Comparison of ENCODE assay signal across 17 cellular contexts in genomic region chr2:177324797-177325196, GRCh38.
DNase-seq lines count a peak whose midpoint lies in the region; ATAC-seq, FAIRE-seq and TF ChIP-seq lines count a peak whose summit lies in the region.
"Had no signal": no experiment of that assay in that cellular context is flagged by ENCODE, and none has a peak within 500 bp of the region (broad histone marks: within the 10 kb centered on the region; RNA-seq: fewer than 3 reads in every experiment).

No MANE protein-coding gene starts in this region.

- H3K27ac ChIP-seq in breast epithelium, result peak overlapping the region; percentile 50 to 66
- no peak overlapping the region for H3K27ac ChIP-seq in HepG2 (ENCODE audit: extremely low read length, insufficient read depth, low read length)
- H3K27ac ChIP-seq in smooth muscle cell (ENCODE audit: low read depth), result no peak overlapping the region
- H3K27ac ChIP-seq: BLaER1, PC-9 had no signal

- POLR2A ChIA-PET in MCF 10A (lab: Yijun Ruan, JAX), result interaction anchor here (1.2 to 3.0 kb wide), 7 partner anchors 10 to 160 kb away, joined by 4 to 24 read pairs (median 11); partner anchors contain the start of gene NFE2L2
- POLR2A ChIA-PET in HepG2 (lab: Yijun Ruan, JAX), result no interaction called here

- TF ChIP-seq RAD21 in HepG2 (CRISPR knock-in tag; IDR thresholded peaks at IDR 0.05), result no peak

- peaks cover 15% of the 10 kb centered on the region for H3K36me3 Mint-ChIP-seq in MCF 10A (ENCODE audit: insufficient read depth, unreplicated experiment)

- H3K4me1 ChIP-seq in breast epithelium (no peaks in the 10 kb centered on the region), HepG2 (ENCODE audit: insufficient read depth, low read length) (peaks cover 41% of the 10 kb centered on the region), smooth muscle cell (ENCODE audit: low read depth) (no peaks in the 10 kb centered on the region)
- H3K4me1 ChIP-seq: BLaER1 had no signal

- no peaks in the 10 kb centered on the region for H3F3A ChIP-seq in smooth muscle cell (ENCODE audit: low read depth)

- TF ChIP-seq CTCF in breast epithelium (IDR thresholded peaks at IDR 0.05), result no peak
- TF ChIP-seq CTCF in MCF 10A (IDR thresholded peaks at IDR 0.05; ENCODE audit: unreplicated experiment), result no peak
- TF ChIP-seq CTCF in bronchial epithelial cell (IDR thresholded peaks at IDR 0.05; ENCODE audit: insufficient read depth, low read length, severe bottlenecking), result no peak
- no peak for TF ChIP-seq CTCF in HepG2 (CRISPR knock-in tag; IDR thresholded peaks at IDR 0.05)
- TF ChIP-seq CTCF in smooth muscle cell (IDR thresholded peaks at IDR 0.05; ENCODE audit: borderline replicate concordance, insufficient read depth, poor library complexity, severe bottlenecking), result no peak

- intact Hi-C loops in breast epithelium (cut with DNase I; ENCODE audit: low total_unique reads) (no loop called here), MCF 10A (cut with micrococcal nuclease) (no loop called here), HepG2 (cut with micrococcal nuclease; ENCODE audit: unreplicated experiment) (no loop called here), sciatic nerve (cut with DNase I) (no loop called here)

- in situ Hi-C loops in HepG2 (cut with HindIII; ENCODE audit: extremely low pct_ligation_motif_present, low pct_unique_long_range_greater_than_20kb), result no loop called here

- H3K4me3 ChIP-seq in breast epithelium, result no peak overlapping the region
- no peak overlapping the region for H3K4me3 ChIP-seq in bronchial epithelial cell (ENCODE audit: low read depth, low read length)
- no peak overlapping the region for H3K4me3 ChIP-seq in HepG2 (replicated peaks in 1 of 3; ENCODE audit: insufficient read depth in 1 of 3, low read depth in 2 of 3, low read length in 3 of 3)
- no peak overlapping the region for H3K4me3 ChIP-seq in smooth muscle cell
- no peak overlapping the region for H3K4me3 ChIP-seq in MG63
- H3K4me3 ChIP-seq: BLaER1, K562, PC-9 had no signal

- ATAC-seq in HepG2 (no peak), sciatic nerve (no peak)
- ATAC-seq: K562 had no signal

- H3K4me3 Mint-ChIP-seq in MCF 10A (ENCODE audit: unreplicated experiment), result no peak overlapping the region
- H3K4me3 Mint-ChIP-seq: CD8-positive, alpha-beta memory T cell had no signal

- H2AFZ ChIP-seq in HepG2 (ENCODE audit: low read length), result no peak overlapping the region
- H2AFZ ChIP-seq in smooth muscle cell (ENCODE audit: low read depth), result no peak overlapping the region
- H2AFZ ChIP-seq: PC-9 had no signal

- H4K20me1 ChIP-seq in HepG2 (ENCODE audit: insufficient read depth, low read length), result no peaks in the 10 kb centered on the region
- H4K20me1 ChIP-seq in smooth muscle cell (ENCODE audit: low read depth), result no peaks in the 10 kb centered on the region
- H4K20me1 ChIP-seq: BLaER1 had no signal

- H3K4me2 ChIP-seq in HepG2 (ENCODE audit: low read depth, low read length) (no peak overlapping the region), smooth muscle cell (no peak overlapping the region)
- H3K4me2 ChIP-seq: BLaER1, PC-9 had no signal

- no peaks in the 10 kb centered on the region for H3K36me3 ChIP-seq in breast epithelium
- H3K36me3 ChIP-seq in bronchial epithelial cell (ENCODE audit: control insufficient read depth, insufficient read depth, low read length), result no peaks in the 10 kb centered on the region
- H3K36me3 ChIP-seq in HepG2 (replicated peaks in 1 of 2; ENCODE audit: control insufficient read depth in 1 of 2, insufficient read depth in 2 of 2, low read length in 2 of 2), result peaks cover 0 to 5% of the 10 kb centered on the region in 2 experiments; a peak in 1 of 5 replicates
- H3K36me3 ChIP-seq in smooth muscle cell (ENCODE audit: low read depth), result no peaks in the 10 kb centered on the region
- H3K36me3 ChIP-seq in MG63, result no peaks in the 10 kb centered on the region
- H3K36me3 ChIP-seq: BLaER1 had no signal

- no peaks in the 10 kb centered on the region for H3K4me1 Mint-ChIP-seq in MCF 10A (ENCODE audit: insufficient read depth, unreplicated experiment)
- H3K4me1 Mint-ChIP-seq: CD8-positive, alpha-beta memory T cell had no signal

- H3K27me3 Mint-ChIP-seq in MCF 10A (ENCODE audit: insufficient read depth, unreplicated experiment), result no peaks in the 10 kb centered on the region
- H3K27me3 Mint-ChIP-seq: CD8-positive, alpha-beta memory T cell had no signal

- H3K27me3 ChIP-seq in breast epithelium (no peaks in the 10 kb centered on the region), bronchial epithelial cell (ENCODE audit: control insufficient read depth, insufficient read depth, low read length) (no peaks in the 10 kb centered on the region), HepG2 (ENCODE audit: control insufficient read depth in 1 of 2, insufficient read depth in 2 of 2, low read length in 2 of 2) (no peaks in the 10 kb centered on the region), smooth muscle cell (ENCODE audit: low read depth) (no peaks in the 10 kb centered on the region), MG63 (no peaks in the 10 kb centered on the region)
- H3K27me3 ChIP-seq: BLaER1 had no signal

- H3K9ac ChIP-seq in HepG2 (ENCODE audit: insufficient read depth, low read depth, low read length) (no peak overlapping the region), smooth muscle cell (ENCODE audit: low read depth) (no peak overlapping the region)
- H3K9ac ChIP-seq: BLaER1 had no signal

- H3K9me3 ChIP-seq in breast epithelium (no peaks in the 10 kb centered on the region), HepG2 (ENCODE audit: low read length) (no peaks in the 10 kb centered on the region), smooth muscle cell (replicated peaks; ENCODE audit: low read depth) (no peaks in the 10 kb centered on the region), MG63 (no peaks in the 10 kb centered on the region)
- H3K9me3 ChIP-seq: BLaER1 had no signal

- H3K9me3 Mint-ChIP-seq in MCF 10A (ENCODE audit: unreplicated experiment), result no peaks in the 10 kb centered on the region
- H3K9me3 Mint-ChIP-seq: CD8-positive, alpha-beta memory T cell had no signal

- FAIRE-seq in bronchial epithelial cell (lab: Jason Lieb, UNC) (no peak), HepG2 (lab: Jason Lieb, UNC) (peak; percentile 42)
- FAIRE-seq: G401.6, K562 had no signal

- CTCF ChIA-PET in MCF 10A (lab: Yijun Ruan, JAX), result no interaction called here
- CTCF ChIA-PET in HepG2 (lab: Yijun Ruan, JAX; ENCODE audit: low intra/inter-chr PET ratio, low total read pairs), result no interaction called here

- H3K79me2 ChIP-seq in HepG2 (ENCODE audit: insufficient read depth, low read length) (no peaks in the 10 kb centered on the region), smooth muscle cell (ENCODE audit: low read depth) (no peaks in the 10 kb centered on the region)

- TF ChIP-seq POLR2A in breast epithelium (IDR thresholded peaks at IDR 0.05), result no peak
- TF ChIP-seq POLR2A in HepG2 (IDR thresholded peaks at IDR 0.05; ENCODE audit: insufficient read depth in 1 of 2, low read depth in 2 of 2, low read length in 2 of 2), result no peak

- DNase-seq in breast epithelium (ENCODE audit: low spot score in 2 of 2) (no peak), MCF 10A (ENCODE audit: unreplicated experiment) (no peak), bronchial epithelial cell (ENCODE audit: low read depth) (peak; percentile 34), HepG2 (ENCODE audit: low spot score) (no peak), smooth muscle cell (lab: John Stamatoyannopoulos, UW; ENCODE audit: unreplicated experiment) (no peak), MG63 (no peak), NCI-H2107 (lab: John Stamatoyannopoulos, UW) (no peak), sciatic nerve (ENCODE audit: low spot score) (no peak)
- DNase-seq: CD8-positive, alpha-beta memory T cell; DND-41; NCI-H1105 treated with DMSO at 0.1 percent for 48 hours; NCI-H187; NCI-H748 treated with DMSO at 0.1 percent for 48 hours; PC-9 had no signal

- TF ChIP-seq EP300 in HepG2 (IDR thresholded peaks at IDR 0.05; ENCODE audit: low read depth in 2 of 2, low read length in 2 of 2), result no peak
- TF ChIP-seq EP300 in HepG2 (CRISPR knock-in tag; IDR thresholded peaks at IDR 0.05; ENCODE audit: borderline replicate concordance), result no peak

- H3K27ac Mint-ChIP-seq in MCF 10A (ENCODE audit: low read depth, unreplicated experiment), result no peak overlapping the region
- H3K27ac Mint-ChIP-seq: CD8-positive, alpha-beta memory T cell had no signal

- no TSS peak for BruUV-seq in MCF 10A (replicated peaks; lab: Mats Ljungman, UMichigan)
- no TSS peak for BruUV-seq in HepG2 (replicated peaks; lab: Mats Ljungman, UMichigan)

- WGBS in HepG2 (ENCODE audit: low lambda C conversion rate), result 76% methylated on average over 3 of the region's 3 CpGs
- WGBS in smooth muscle cell (ENCODE audit: low lambda C conversion rate), result 96% methylated on average over 3 of the region's 3 CpGs

TF ChIP-seq in HepG2, 621 proteins besides CTCF, POLR2A, EP300 and RAD21 (continues in another document):
- TF ChIP-seq ATM (IDR thresholded peaks at IDR 0.05; ENCODE audit: borderline replicate concordance) (no peak), ZNF713 (CRISPR knock-in tag; IDR thresholded peaks at IDR 0.05) (no peak), ZSCAN21 (CRISPR knock-in tag; IDR thresholded peaks at IDR 0.05; ENCODE audit: borderline replicate concordance) (no peak), MTERF4 (CRISPR knock-in tag; IDR thresholded peaks at IDR 0.05) (no peak), ZNF33A (CRISPR knock-in tag; IDR thresholded peaks at IDR 0.05; ENCODE audit: borderline replicate concordance) (no peak), HOXD1 (CRISPR knock-in tag; IDR thresholded peaks at IDR 0.05) (no peak), ZBTB26 (CRISPR knock-in tag; IDR thresholded peaks at IDR 0.05; ENCODE audit: borderline replicate concordance) (no peak)

Comparison
In these comparisons a context has a peak if more than half of its experiments do, and no peak if none do; other contexts are left out.
1. H3K27ac ChIP-seq: peak in breast epithelium (2 of 2); none in HepG2 (single experiment) and smooth muscle cell (single experiment).